In the genomic region with DNA sequence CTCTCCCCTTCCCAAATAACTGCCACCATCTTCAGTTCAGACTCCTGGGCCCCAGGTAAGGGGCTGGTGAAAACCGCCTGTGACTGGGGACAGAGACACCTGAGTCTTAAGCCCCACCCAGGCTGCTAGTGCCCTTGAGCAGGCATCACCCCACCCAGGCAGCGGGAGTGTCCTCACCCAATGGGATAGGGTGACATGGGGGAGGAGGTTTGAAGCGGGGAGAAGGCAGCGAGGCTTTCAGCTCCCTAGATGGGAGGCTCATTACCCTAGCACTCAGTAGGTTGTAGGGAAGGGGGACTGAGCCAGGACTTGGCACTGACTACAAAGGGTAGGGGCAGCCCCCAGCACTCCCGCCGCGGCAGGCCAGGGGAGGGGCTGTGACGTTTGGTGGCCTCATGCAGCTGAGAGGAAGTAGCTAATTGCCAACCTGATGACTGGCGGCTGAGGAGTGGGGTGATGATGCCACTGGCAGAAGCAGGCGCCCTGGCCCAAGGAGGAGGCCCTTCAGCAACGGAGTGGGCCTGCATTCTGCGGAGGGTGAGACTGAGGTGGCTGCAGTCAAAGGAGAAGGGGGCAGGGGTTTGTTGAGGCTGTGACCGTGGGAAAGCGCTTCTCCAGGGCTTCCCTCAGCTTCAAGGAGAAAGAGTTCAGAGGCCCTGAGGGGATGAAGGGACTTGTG, we compare ENCODE assay signal across 8 cellular contexts.
A peak's percentile ranks its signal among the peaks of the same experiment; 100 is the strongest.
DNase-seq lines count a peak whose midpoint lies in the region; ATAC-seq, FAIRE-seq and TF ChIP-seq lines count a peak whose summit lies in the region.

No MANE protein-coding gene starts in this region.

- peaks cover 0 to 21% (median 8%) of the 10 kb centered on the region in 7 donors for H3K9me3 Mint-ChIP-seq in CD14-positive monocyte
- no peaks in the 10 kb centered on the region for H3K9me3 Mint-ChIP-seq in activated naive CD8-positive, alpha-beta T cell treated with anti-CD3 and anti-CD28 coated beads, Interleukin-2, amount 10 ng/mL, durations not matched to agents 7 days and 5 days

- H3K27ac ChIP-seq in gastrocnemius medialis (peak overlapping the region in 3 of 4 donors; percentile 55 to 93 (median 88)), thyroid gland (peak overlapping the region in 1 of 3 donors; percentile 14)

- peak; percentile 43 for ATAC-seq in activated naive CD8-positive, alpha-beta T cell treated with anti-CD3 and anti-CD28 coated beads, Interleukin-2, amount 10 ng/mL, durations not matched to agents 7 days and 5 days (ENCODE audit: low read depth)
- ATAC-seq in gastrocnemius medialis (no peak), GM21360 (IDR thresholded peaks at IDR 0.05; ENCODE audit: unreplicated experiment) (no peak)

- H3K4me1 Mint-ChIP-seq in CD14-positive monocyte: peaks cover 27% of the 10 kb centered on the region
- peaks cover 16% of the 10 kb centered on the region for H3K4me1 Mint-ChIP-seq in activated naive CD8-positive, alpha-beta T cell treated with anti-CD3 and anti-CD28 coated beads, Interleukin-2, amount 10 ng/mL, durations not matched to agents 7 days and 5 days

- peaks cover 15 to 32% of the 10 kb centered on the region in 2 donors for H3K4me1 ChIP-seq in gastrocnemius medialis
- peaks cover 32 to 48% of the 10 kb centered on the region in 2 donors for H3K4me1 ChIP-seq in thyroid gland

- H3K36me3 Mint-ChIP-seq in CD14-positive monocyte: peaks cover 6 to 7% of the 10 kb centered on the region in 2 donors
- H3K36me3 Mint-ChIP-seq in activated naive CD8-positive, alpha-beta T cell treated with anti-CD3 and anti-CD28 coated beads, Interleukin-2, amount 10 ng/mL, durations not matched to agents 7 days and 5 days: peaks cover 1% of the 10 kb centered on the region

- H3K36me3 ChIP-seq in gastrocnemius medialis: no peaks in the 10 kb centered on the region
- no peaks in the 10 kb centered on the region for H3K36me3 ChIP-seq in thyroid gland

- TF ChIP-seq POLR2A in GM19099 (IDR thresholded peaks at IDR 0.05; ENCODE audit: extremely low read depth, insufficient read length, low read depth): peak; percentile 78
- TF ChIP-seq POLR2A in gastrocnemius medialis (IDR thresholded peaks at IDR 0.05): no peak
- no peak for TF ChIP-seq POLR2A in thyroid gland (IDR thresholded peaks at IDR 0.05)

- H3K27me3 ChIP-seq in gastrocnemius medialis (no peaks in the 10 kb centered on the region), thyroid gland (no peaks in the 10 kb centered on the region)

- H3K4me3 Mint-ChIP-seq in CD14-positive monocyte: peak overlapping the region; percentile 43 to 76
- H3K4me3 Mint-ChIP-seq in activated naive CD8-positive, alpha-beta T cell treated with anti-CD3 and anti-CD28 coated beads, Interleukin-2, amount 10 ng/mL, durations not matched to agents 7 days and 5 days: peak overlapping the region; percentile 85

- in situ Hi-C loops in gastrocnemius medialis (cut with MboI; ENCODE audit: low sequenced_read_pairs in 4 of 4): no loop called here

- peak; percentile 93 for DNase-seq in CD14-positive monocyte (ENCODE audit: low spot score)
- DNase-seq in NCI-H146 treated with DMSO at 0.1 percent for 48 hours (lab: John Stamatoyannopoulos, UW; ENCODE audit: unreplicated experiment): peak; percentile 43
- peak; percentile 48 for DNase-seq in activated naive CD8-positive, alpha-beta T cell treated with anti-CD3 and anti-CD28 coated beads, Interleukin-2, amount 10 ng/mL, durations not matched to agents 7 days and 5 days
- no peak for DNase-seq in gastrocnemius medialis
- no peak for DNase-seq in RCC 7860 (ENCODE audit: low spot score)
- DNase-seq in thyroid gland: no peak

- H3K27ac Mint-ChIP-seq in CD14-positive monocyte: peak overlapping the region in 6 of 7 donors; percentile 76 to 91 (median 84)
- peak overlapping the region; percentile 91 for H3K27ac Mint-ChIP-seq in activated naive CD8-positive, alpha-beta T cell treated with anti-CD3 and anti-CD28 coated beads, Interleukin-2, amount 10 ng/mL, durations not matched to agents 7 days and 5 days

- no peak for TF ChIP-seq CTCF in CD14-positive monocyte (IDR thresholded peaks at IDR 0.05)
- no peak for TF ChIP-seq CTCF in gastrocnemius medialis (IDR thresholded peaks at IDR 0.05 in 4 of 5, conservative IDR thresholded peaks at IDR 0.05 in 1 of 5)
- TF ChIP-seq CTCF in thyroid gland (IDR thresholded peaks at IDR 0.05): no peak

- no peaks in the 10 kb centered on the region for H3K9me3 ChIP-seq in gastrocnemius medialis
- H3K9me3 ChIP-seq in thyroid gland: no peaks in the 10 kb centered on the region

- intact Hi-C loops in CD14-positive monocyte (cut with micrococcal nuclease): loop anchor here (2.0 to 5.0 kb wide), 3 partner anchors 20 to 278 kb away; partner anchors contain the start of gene VEGFA (in 1 of the 2)
- intact Hi-C loops in gastrocnemius medialis (cut with DNase I; ENCODE audit: low total_unique reads): loop anchor here (5.0 kb wide), 1 partner anchor 328 kb away; no protein-coding TSS in a partner anchor
- intact Hi-C loops in thyroid gland (cut with DNase I): loop anchor here (5.0 kb wide), 2 partner anchors 62 to 228 kb away; partner anchors contain the start of gene VEGFA

- H3K27me3 Mint-ChIP-seq in CD14-positive monocyte (ENCODE audit: low read depth in 3 of 3): peaks cover 58 to 69% (median 59%) of the 10 kb centered on the region in 3 donors
- H3K27me3 Mint-ChIP-seq in activated naive CD8-positive, alpha-beta T cell treated with anti-CD3 and anti-CD28 coated beads, Interleukin-2, amount 10 ng/mL, durations not matched to agents 7 days and 5 days: peaks cover 33% of the 10 kb centered on the region

- H3K4me3 ChIP-seq in gastrocnemius medialis (no peak overlapping the region), thyroid gland (replicated peaks in 1 of 3) (no peak overlapping the region)

- POLR2A ChIA-PET in activated naive CD8-positive, alpha-beta T cell treated with anti-CD3 and anti-CD28 coated beads, Interleukin-2, amount 10 ng/mL, durations not matched to agents 7 days and 5 days (lab: Charles Lee): interaction anchor here (0.5 kb wide), 1 partner anchor 73 kb away, joined by 3 read pairs; no protein-coding TSS in a partner anchor

- no peak for FAIRE-seq in RCC 7860 (lab: Jason Lieb, UNC)

- 66 to 70% methylated on average over 11 to 14 of the region's 14 CpGs for WGBS in thyroid gland, 2 donors

Comparison
In these comparisons a context has a peak if more than half of its experiments do, and no peak if none do; other contexts are left out.
1. DNase-seq: peak in CD14-positive monocyte (single experiment), NCI-H146 treated with DMSO at 0.1 percent for 48 hours (single experiment) and activated naive CD8-positive, alpha-beta T cell treated with anti-CD3 and anti-CD28 coated beads, Interleukin-2, amount 10 ng/mL, durations not matched to agents 7 days and 5 days (single experiment); none in gastrocnemius medialis (0 of 2), RCC 7860 (single experiment) and thyroid gland (0 of 2).